In genomic region chr10:70272925-70273316, GRCh38 we compare ENCODE assay signal across 8 cellular contexts. TPM values are rescaled to one million over a fixed set of nuclear protein-coding genes. Genes with fewer than 3 reads are reported as not detected.
DNase-seq lines count a peak whose midpoint lies in the region; ATAC-seq and TF ChIP-seq lines count a peak whose summit lies in the region.

No MANE protein-coding gene starts in this region.

- peaks cover 12 to 18% of the 10 kb centered on the region in 2 experiments for H3K4me1 Mint-ChIP-seq in H9

- no peak overlapping the region for H3T11ph ChIP-seq in H9 (ENCODE audit: low read length)

- WGBS in H9 (ENCODE audit: extremely low coverage, insufficient read length, low lambda C conversion rate), result no CpG with 5 or more reads among the region's 4 CpGs
- 30% methylated on average over 4 of the region's 4 CpGs for WGBS in esophagus muscularis mucosa
- 10 to 21% methylated on average over 4 of the region's 4 CpGs for WGBS in sigmoid colon, 2 donors

- no peak overlapping the region for H3K4me3 ChIP-seq in esophagus muscularis mucosa
- H3K4me3 ChIP-seq in sigmoid colon, result no peak overlapping the region

- no peak overlapping the region for H2BK120ac ChIP-seq in H9 (ENCODE audit: low read depth, low read length, poor library complexity, severe bottlenecking)

- H4K8ac ChIP-seq in H9 (replicated peaks; ENCODE audit: insufficient read length, low read depth, low read length), result no peak overlapping the region

- H3K79me1 ChIP-seq in H9 (ENCODE audit: insufficient read depth, low read depth, low read length, poor library complexity, severe bottlenecking), result no peaks in the 10 kb centered on the region

- no peak overlapping the region for H2BK15ac ChIP-seq in H9 (ENCODE audit: low read depth, low read length)

- H3K56ac ChIP-seq in H9 (ENCODE audit: insufficient read length, low read depth, low read length), result no peak overlapping the region

- H2AFZ ChIP-seq in H9 (ENCODE audit: low read length), result no peak overlapping the region

- H3K9me3 Mint-ChIP-seq in H9, result peaks cover 5 to 6% of the 10 kb centered on the region in 2 experiments; a peak in 2 of 5 replicates

- DNase-seq in NCI-H146 (lab: John Stamatoyannopoulos, UW) (peak; percentile 12), NCI-H146 treated with DMSO at 0.1 percent for 48 hours (lab: John Stamatoyannopoulos, UW; ENCODE audit: unreplicated experiment) (no peak), H9 (no peak), NCI-H69 (lab: John Stamatoyannopoulos, UW) (peak; percentile 12), esophagus muscularis mucosa (ENCODE audit: extremely low spot score) (no peak), sigmoid colon (no peak), cerebellar nuclear complex (lab: John Stamatoyannopoulos, UW) (no peak)

- no peak overlapping the region for H3K14ac ChIP-seq in H9 (ENCODE audit: insufficient read depth, low read length)

- ATAC-seq in GM21381 (IDR thresholded peaks at IDR 0.05; ENCODE audit: unreplicated experiment), result no peak

- no peaks in the 10 kb centered on the region for H3K27me3 ChIP-seq in H9 (ENCODE audit: insufficient read depth, low read length)
- no peaks in the 10 kb centered on the region for H3K27me3 ChIP-seq in esophagus muscularis mucosa
- H3K27me3 ChIP-seq in sigmoid colon, result no peaks in the 10 kb centered on the region

- H3K27ac ChIP-seq in H9 (ENCODE audit: insufficient read length, low read depth, low read length), result no peak overlapping the region
- no peak overlapping the region for H3K27ac ChIP-seq in esophagus muscularis mucosa (replicated peaks in 1 of 4)
- no peak overlapping the region for H3K27ac ChIP-seq in sigmoid colon

- no peaks in the 10 kb centered on the region for H3K23me2 ChIP-seq in H9 (ENCODE audit: insufficient read length, low read depth, low read length, poor library complexity, severe bottlenecking)

- H3K9me3 ChIP-seq in H9 (ENCODE audit: control insufficient read depth, low read depth, low read length) (no peaks in the 10 kb centered on the region), esophagus muscularis mucosa (peaks cover 0 to 10% (median 4%) of the 10 kb centered on the region in 4 donors), sigmoid colon (peaks cover 0 to 3% (median 0%) of the 10 kb centered on the region in 4 donors)

- H3K36me3 ChIP-seq in esophagus muscularis mucosa (no peaks in the 10 kb centered on the region), sigmoid colon (no peaks in the 10 kb centered on the region)

- TF ChIP-seq CTCF in H9 (conservative IDR thresholded peaks at IDR 0.05), result peak; percentile 53; the same call in 2 of the 3 replicates
- peak; percentile 29 to 48 (median 30) for TF ChIP-seq CTCF in esophagus muscularis mucosa (IDR thresholded peaks at IDR 0.05)
- TF ChIP-seq CTCF in sigmoid colon (IDR thresholded peaks at IDR 0.05), result peak in 3 of 4 experiments; percentile 28 to 36 (median 35)

- no peak overlapping the region for H2BK20ac ChIP-seq in H9 (ENCODE audit: low read depth, low read length, poor library complexity, severe bottlenecking)

- no peak overlapping the region for H2BK5ac ChIP-seq in H9 (ENCODE audit: insufficient read length, low read length)

- H3K4me3 Mint-ChIP-seq in H9, result no peak overlapping the region

- no peaks in the 10 kb centered on the region for H3K36me3 Mint-ChIP-seq in H9 (ENCODE audit: insufficient read depth in 1 of 3, low read depth in 3 of 3)

- intact Hi-C loops in esophagus muscularis mucosa (cut with DNase I), result no loop called here
- intact Hi-C loops in sigmoid colon (cut with DNase I), result no loop called here

- H4K20me1 ChIP-seq in H9 (ENCODE audit: control insufficient read depth, insufficient read depth, insufficient read length), result no peaks in the 10 kb centered on the region

- peaks cover 8% of the 10 kb centered on the region for H3K4me1 ChIP-seq in H9 (ENCODE audit: insufficient read depth, low read length)
- no peaks in the 10 kb centered on the region for H3K4me1 ChIP-seq in esophagus muscularis mucosa
- H3K4me1 ChIP-seq in sigmoid colon, result no peaks in the 10 kb centered on the region

- H2BK12ac ChIP-seq in H9 (ENCODE audit: insufficient read length, low read depth, low read length), result no peak overlapping the region

- no peak overlapping the region for H3K18ac ChIP-seq in H9 (ENCODE audit: insufficient read length, low read depth, low read length)

- H3K9ac ChIP-seq in H9 (ENCODE audit: extremely low read depth, insufficient read length, low read length), result no peak overlapping the region

- H3K27ac Mint-ChIP-seq in H9, result no peak overlapping the region

- TF ChIP-seq EP300 in esophagus muscularis mucosa (IDR thresholded peaks at IDR 0.05), result no peak
- no peak for TF ChIP-seq EP300 in sigmoid colon (IDR thresholded peaks at IDR 0.05)

- no peak overlapping the region for H4K5ac ChIP-seq in H9 (ENCODE audit: insufficient read length, low read depth, low read length)

- peaks cover 4% of the 10 kb centered on the region; the same call in 1 of the 2 replicates for H3K27me3 Mint-ChIP-seq in H9 (ENCODE audit: low read depth)

- no peak overlapping the region for H2AK5ac ChIP-seq in H9 (ENCODE audit: insufficient read length, low read length)

- no peak overlapping the region for H3K23ac ChIP-seq in H9 (ENCODE audit: insufficient read length, low read depth, low read length)

- H3K79me2 ChIP-seq in H9 (ENCODE audit: insufficient read depth, low read length), result no peaks in the 10 kb centered on the region

- H3K4me2 ChIP-seq in H9 (ENCODE audit: insufficient read depth, insufficient read length, low read length), result no peak overlapping the region

- H4K91ac ChIP-seq in H9 (ENCODE audit: insufficient read length, low read depth, low read length), result no peak overlapping the region

- TF ChIP-seq POLR2A in esophagus muscularis mucosa (IDR thresholded peaks at IDR 0.05; ENCODE audit: low read depth) (no peak), sigmoid colon (IDR thresholded peaks at IDR 0.05) (no peak)

- H3K4ac ChIP-seq in H9 (ENCODE audit: low read depth, low read length), result no peak overlapping the region

RNA-seq across cellular contexts. Expression of gene NPFFR1, which starts 10.9 kb away (rescaled TPM):
- total RNA-seq in H9 (2021), result not detected in 2 replicates
- total RNA-seq in esophagus muscularis mucosa, result not detected
- under 1 TPM in 2 of 4 donors, not detected in 2; under 0.01 TPM for total RNA-seq in sigmoid colon
- polyA plus RNA-seq in sigmoid colon, result under 1 TPM in 1 of 3 donors, not detected in 2; 0.44 TPM

RNA-seq across cellular contexts. Expression of gene PPA1, which starts 39.7 kb away (rescaled TPM):
- total RNA-seq in H9 (2021), result 115 and 117 TPM in 2 replicates
- total RNA-seq in esophagus muscularis mucosa, result 100 to 1,000 TPM in 1 of 4 donors, 10 to 100 TPM in 3; 72.6 to 105 (median 82.2) TPM
- 10 to 100 TPM; 51.2 to 99.5 (median 70.6) TPM for total RNA-seq in sigmoid colon
- polyA plus RNA-seq in sigmoid colon, result 100 to 1,000 TPM; 179 to 273 (median 179) TPM

Comparison
In these comparisons a context has a peak if more than half of its experiments do, and no peak if none do; other contexts are left out.
1. DNase-seq: peak in NCI-H146 (single experiment) and NCI-H69 (single experiment); none in NCI-H146 treated with DMSO at 0.1 percent for 48 hours (single experiment), H9 (single experiment), esophagus muscularis mucosa (single experiment), sigmoid colon (single experiment) and cerebellar nuclear complex (0 of 2).
2. Peak in every context shown above with its lines, with median percentiles within 50 percentile points of each other: CTCF ChIP-seq.